ENCODE assay signal across 1 cellular context in genomic region chr15:70196314-70197291, GRCh38.
TF ChIP-seq lines count a peak whose summit lies in the region.

No MANE protein-coding gene starts in this region.

TF ChIP-seq in HepG2, 621 proteins besides CTCF, POLR2A, EP300 and RAD21 (continued from another document and continues in another):
- TF ChIP-seq ARID4A (CRISPR knock-in tag; IDR thresholded peaks at IDR 0.05; ENCODE audit: borderline replicate concordance): no peak; the same call in 1 of the 2 replicates
- TF ChIP-seq THAP7 (CRISPR knock-in tag; IDR thresholded peaks at IDR 0.05): no peak
- no peak for TF ChIP-seq TFDP2 (CRISPR knock-in tag; IDR thresholded peaks at IDR 0.05)
- no peak for TF ChIP-seq MZF1 (CRISPR knock-in tag; IDR thresholded peaks at IDR 0.05; ENCODE audit: borderline replicate concordance)
- no peak for TF ChIP-seq POLR2G (IDR thresholded peaks at IDR 0.05; ENCODE audit: low read depth, low read length)
- TF ChIP-seq MEIS1 (CRISPR knock-in tag; IDR thresholded peaks at IDR 0.05; ENCODE audit: borderline replicate concordance): no peak
- TF ChIP-seq SMYD3 (CRISPR knock-in tag; IDR thresholded peaks at IDR 0.05): no peak
- no peak for TF ChIP-seq ZUFSP (CRISPR knock-in tag; IDR thresholded peaks at IDR 0.05; ENCODE audit: borderline replicate concordance)
- no peak for TF ChIP-seq ZBTB44 (CRISPR knock-in tag; IDR thresholded peaks at IDR 0.05)
- TF ChIP-seq NR2F2 (IDR thresholded peaks at IDR 0.05; ENCODE audit: borderline replicate concordance, low read depth): 0 out of 2 replicates have a peak, but pooled peaks have one; percentile 40
- no peak for TF ChIP-seq NFKBIZ (CRISPR knock-in tag; IDR thresholded peaks at IDR 0.05)
- TF ChIP-seq POGK (CRISPR knock-in tag; conservative IDR thresholded peaks at IDR 0.05): no peak
- TF ChIP-seq ZNF282 (IDR thresholded peaks at IDR 0.05; ENCODE audit: partially characterized antibody): no peak
- TF ChIP-seq ZHX1 (CRISPR knock-in tag; IDR thresholded peaks at IDR 0.05; ENCODE audit: low read depth): no peak
- TF ChIP-seq ZC3H4 (CRISPR knock-in tag; IDR thresholded peaks at IDR 0.05; ENCODE audit: borderline replicate concordance): no peak
- TF ChIP-seq ISL2 (CRISPR knock-in tag; IDR thresholded peaks at IDR 0.05): no peak; the same call in 1 of the 2 replicates
- TF ChIP-seq ZSCAN30 (CRISPR knock-in tag; IDR thresholded peaks at IDR 0.05): no peak
- TF ChIP-seq ZMYM4 (CRISPR knock-in tag; IDR thresholded peaks at IDR 0.05): 0 out of 2 replicates have a peak, but pooled peaks have one; percentile 11
- no peak for TF ChIP-seq FUBP1 (CRISPR knock-in tag; IDR thresholded peaks at IDR 0.05; ENCODE audit: borderline replicate concordance)
- TF ChIP-seq ZNF569 (CRISPR knock-in tag; IDR thresholded peaks at IDR 0.05; ENCODE audit: borderline replicate concordance): no peak
- TF ChIP-seq CBFB (CRISPR knock-in tag; IDR thresholded peaks at IDR 0.05): no peak
- TF ChIP-seq ELF4 (CRISPR knock-in tag; IDR thresholded peaks at IDR 0.05; ENCODE audit: borderline replicate concordance): no peak
- peak; percentile 31; the same call in 1 of the 2 replicates for TF ChIP-seq THRA (CRISPR knock-in tag; IDR thresholded peaks at IDR 0.05; ENCODE audit: borderline replicate concordance)
- peak; percentile 70 for TF ChIP-seq ZNF687 (CRISPR knock-in tag; IDR thresholded peaks at IDR 0.05)
- no peak for TF ChIP-seq EEA1 (CRISPR knock-in tag; IDR thresholded peaks at IDR 0.05; ENCODE audit: borderline replicate concordance)
- 0 out of 2 replicates have a peak, but pooled peaks have one; percentile 69 for TF ChIP-seq ZBTB7B (CRISPR knock-in tag; IDR thresholded peaks at IDR 0.05)
- no peak for TF ChIP-seq RFX5 (IDR thresholded peaks at IDR 0.05; ENCODE audit: low read depth, low read length)
- TF ChIP-seq NR2F1 (CRISPR knock-in tag; IDR thresholded peaks at IDR 0.05): peak in 1 of 2 experiments; percentile 6; a peak in 1 of 4 replicates
